ENCODE assay signal across 8 cellular contexts in genomic region chr3:32045091-32045964, GRCh38.
DNase-seq lines count a peak whose midpoint lies in the region; ATAC-seq, FAIRE-seq and TF ChIP-seq lines count a peak whose summit lies in the region.

No MANE protein-coding gene starts in this region.

- no peaks in the 10 kb centered on the region for H3K36me3 ChIP-seq in ovary

- no peak for TF ChIP-seq EP300 in ovary (IDR thresholded peaks at IDR 0.05)

- TF ChIP-seq POLR2A in ovary (IDR thresholded peaks at IDR 0.05) = no peak

- peaks cover 5% of the 10 kb centered on the region for H3K4me1 ChIP-seq in ovary (ENCODE audit: insufficient read depth)

- DNase-seq in Daoy (ENCODE audit: low read depth) (peak; percentile 9), NCI-H69 (lab: John Stamatoyannopoulos, UW) (peak; percentile 91), ovary (peak; percentile 23 to 42 (median 30)), D721Med (ENCODE audit: insufficient read length, low spot score) (no peak), SIG-M5 treated with dmso at 0.1 percent for 504 hours (lab: John Stamatoyannopoulos, UW; ENCODE audit: unreplicated experiment) (no peak)

- no peak overlapping the region for H3K4me3 ChIP-seq in ovary

- TF ChIP-seq CTCF in ovary (IDR thresholded peaks at IDR 0.05) (no peak), D721Med (IDR thresholded peaks at IDR 0.05; ENCODE audit: insufficient read depth, missing control alignments) (no peak)

- intact Hi-C loops in ovary (cut with DNase I) = no loop called here

- ATAC-seq in esophagus mucosa (peak; percentile 98), HG02884 (IDR thresholded peaks at IDR 0.05; ENCODE audit: unreplicated experiment) (no peak), HG03565 (IDR thresholded peaks at IDR 0.05; ENCODE audit: unreplicated experiment) (no peak)

- no peaks in the 10 kb centered on the region for H3K27me3 ChIP-seq in ovary

- no peaks in the 10 kb centered on the region for H3K9me3 ChIP-seq in ovary

- FAIRE-seq in D721Med (lab: Jason Lieb, UNC) = no peak

- peak overlapping the region in 1 of 2 donors; percentile 54 for H3K27ac ChIP-seq in ovary

- 3 to 4% (median 3%) methylated on average over 5 of the region's 5 CpGs for WGBS in ovary, 3 donors

Comparison
In these comparisons a context has a peak if more than half of its experiments do, and no peak if none do; other contexts are left out.
1. DNase-seq: peak in Daoy (single experiment), NCI-H69 (single experiment) and ovary (5 of 5); none in D721Med (single experiment) and SIG-M5 treated with dmso at 0.1 percent for 504 hours (single experiment).